10 cellular contexts compared by ENCODE assay signal in genomic region chr17:41863074-41863843, GRCh38. TPM values are rescaled to one million over a fixed set of nuclear protein-coding genes. Genes with fewer than 3 reads are reported as not detected.
DNase-seq lines count a peak whose midpoint lies in the region; ATAC-seq and TF ChIP-seq lines count a peak whose summit lies in the region.
"Had no signal": no experiment of that assay in that cellular context is flagged by ENCODE, and none has a peak within 500 bp of the region (broad histone marks: within the 10 kb centered on the region; RNA-seq: fewer than 3 reads in every experiment).

No MANE protein-coding gene starts in this region.

- H4K20me1 ChIP-seq in hepatocyte (ENCODE audit: insufficient read depth, poor library complexity, severe bottlenecking): peaks cover 53% of the 10 kb centered on the region

- no peaks in the 10 kb centered on the region for H3K36me3 ChIP-seq in hepatocyte (replicated peaks; ENCODE audit: insufficient read depth, low read depth)

- peaks cover 64% of the 10 kb centered on the region for H3K79me2 ChIP-seq in hepatocyte

- H3K9me2 ChIP-seq in hepatocyte (replicated peaks; ENCODE audit: insufficient read depth): no peaks in the 10 kb centered on the region

- H3K4me2 ChIP-seq in hepatocyte: peak overlapping the region; percentile 96

- WGBS in hepatocyte (ENCODE audit: low lambda C conversion rate, missing lambda C conversion rate): 74% methylated on average over 17 of the region's 18 CpGs

- ATAC-seq in stimulated activated naive CD8-positive, alpha-beta T cell treated with anti-CD3 and anti-CD28 coated beads, Interleukin-15, Interleukin-2, amounts not matched to agents 100 U/mL and 50 U/mL, for 24 hours: peak; percentile 44
- ATAC-seq in GM18907 (IDR thresholded peaks at IDR 0.05; ENCODE audit: unreplicated experiment) (no peak), HG03135 (IDR thresholded peaks at IDR 0.05; ENCODE audit: unreplicated experiment) (no peak)

- H3K27ac ChIP-seq in hepatocyte: no peak overlapping the region

- no peaks in the 10 kb centered on the region for H3K9me3 ChIP-seq in hepatocyte (ENCODE audit: low read depth)

- H3K27me3 ChIP-seq in hepatocyte: no peaks in the 10 kb centered on the region

- TF ChIP-seq CTCF in hepatocyte (IDR thresholded peaks at IDR 0.05; ENCODE audit: poor library complexity): no peak

- H3K4me1 ChIP-seq in hepatocyte (ENCODE audit: insufficient read depth): peaks cover 9% of the 10 kb centered on the region

- DNase-seq in NCI-H510A treated with DMSO at 0.1 percent for 48 hours (lab: John Stamatoyannopoulos, UW): peak; percentile 16
- no peak for DNase-seq in NCI-H510A (lab: John Stamatoyannopoulos, UW)
- DNase-seq in activated CD4-positive, alpha-beta T cell treated with anti-CD3 and anti-CD28 coated beads, Interleukin-2, amount 50 U/mL, for 4 hours: peak; percentile 3 to 21
- no peak for DNase-seq in hepatocyte (ENCODE audit: low spot score)
- DNase-seq in stimulated activated naive CD8-positive, alpha-beta T cell treated with anti-CD3 and anti-CD28 coated beads, Interleukin-15, Interleukin-2, amounts not matched to agents 100 U/mL and 50 U/mL, for 24 hours: peak; percentile 47
- DNase-seq in NCI-H2107 (lab: John Stamatoyannopoulos, UW): no peak
- DNase-seq: ACHN had no signal

- H2AFZ ChIP-seq in hepatocyte: no peak overlapping the region

- H3K4me3 ChIP-seq in hepatocyte: no peak overlapping the region

RNA-seq across cellular contexts. Expression of gene KLHL11, which starts 2.0 kb away (rescaled TPM):
- 21.5 and 25.2 TPM in 2 replicates for total RNA-seq in hepatocyte
- polyA plus RNA-seq in hepatocyte: 9.0 and 10.0 TPM in 2 replicates

RNA-seq across cellular contexts. Expression of gene KLHL10, which starts 25.6 kb away (rescaled TPM):
- 0.43 TPM in 1 of 2 replicates, not detected in the other for total RNA-seq in hepatocyte
- not detected in 2 replicates for polyA plus RNA-seq in hepatocyte
- total RNA-seq: T-helper 1 cell treated with Interleukin-12 subunit alpha and Interleukin-12 subunit beta and Interleukin-4 antibody, amounts not matched to agents 30 ng/mL and 1 ng/mL, for 36 hours had no signal

RNA-seq across cellular contexts. Expression of gene NT5C3B, which starts 27.2 kb away (rescaled TPM):
- 47.7 and 51.8 TPM in 2 replicates for total RNA-seq in hepatocyte
- 85.1 and 87.8 TPM in 2 replicates for polyA plus RNA-seq in hepatocyte

RNA-seq across cellular contexts. Expression of gene FKBP10, which starts 50.5 kb away (rescaled TPM):
- total RNA-seq in hepatocyte: 239 and 290 TPM in 2 replicates
- 88.0 and 92.0 TPM in 2 replicates for polyA plus RNA-seq in hepatocyte

RNA-seq across cellular contexts. Expression of gene P3H4, which starts 51.5 kb away (rescaled TPM):
- 62.6 and 66.2 TPM in 2 replicates for total RNA-seq in hepatocyte
- 109 and 110 TPM in 2 replicates for polyA plus RNA-seq in hepatocyte

Comparison
In these comparisons a context has a peak if more than half of its experiments do, and no peak if none do; other contexts are left out.
1. DNase-seq: peak in NCI-H510A treated with DMSO at 0.1 percent for 48 hours (single experiment), activated CD4-positive, alpha-beta T cell treated with anti-CD3 and anti-CD28 coated beads, Interleukin-2, amount 50 U/mL, for 4 hours (2 of 2) and stimulated activated naive CD8-positive, alpha-beta T cell treated with anti-CD3 and anti-CD28 coated beads, Interleukin-15, Interleukin-2, amounts not matched to agents 100 U/mL and 50 U/mL, for 24 hours (single experiment); none in NCI-H510A (single experiment), hepatocyte (single experiment) and NCI-H2107 (single experiment).